ENCODE assay signal across 1 cellular context in genomic region chr6:41682966-41683459, GRCh38.
TF ChIP-seq lines count a peak whose summit lies in the region.

No MANE protein-coding gene starts in this region.

TF ChIP-seq in IMR-90, 13 proteins besides CTCF, POLR2A, EP300 and RAD21 (continued from another document):
- TF ChIP-seq FOS (IDR thresholded peaks at IDR 0.05; ENCODE audit: low read depth, low read length) (no peak), ELK1 (IDR thresholded peaks at IDR 0.05; ENCODE audit: borderline replicate concordance, low read depth, low read length) (no peak)
